In the genomic region with DNA sequence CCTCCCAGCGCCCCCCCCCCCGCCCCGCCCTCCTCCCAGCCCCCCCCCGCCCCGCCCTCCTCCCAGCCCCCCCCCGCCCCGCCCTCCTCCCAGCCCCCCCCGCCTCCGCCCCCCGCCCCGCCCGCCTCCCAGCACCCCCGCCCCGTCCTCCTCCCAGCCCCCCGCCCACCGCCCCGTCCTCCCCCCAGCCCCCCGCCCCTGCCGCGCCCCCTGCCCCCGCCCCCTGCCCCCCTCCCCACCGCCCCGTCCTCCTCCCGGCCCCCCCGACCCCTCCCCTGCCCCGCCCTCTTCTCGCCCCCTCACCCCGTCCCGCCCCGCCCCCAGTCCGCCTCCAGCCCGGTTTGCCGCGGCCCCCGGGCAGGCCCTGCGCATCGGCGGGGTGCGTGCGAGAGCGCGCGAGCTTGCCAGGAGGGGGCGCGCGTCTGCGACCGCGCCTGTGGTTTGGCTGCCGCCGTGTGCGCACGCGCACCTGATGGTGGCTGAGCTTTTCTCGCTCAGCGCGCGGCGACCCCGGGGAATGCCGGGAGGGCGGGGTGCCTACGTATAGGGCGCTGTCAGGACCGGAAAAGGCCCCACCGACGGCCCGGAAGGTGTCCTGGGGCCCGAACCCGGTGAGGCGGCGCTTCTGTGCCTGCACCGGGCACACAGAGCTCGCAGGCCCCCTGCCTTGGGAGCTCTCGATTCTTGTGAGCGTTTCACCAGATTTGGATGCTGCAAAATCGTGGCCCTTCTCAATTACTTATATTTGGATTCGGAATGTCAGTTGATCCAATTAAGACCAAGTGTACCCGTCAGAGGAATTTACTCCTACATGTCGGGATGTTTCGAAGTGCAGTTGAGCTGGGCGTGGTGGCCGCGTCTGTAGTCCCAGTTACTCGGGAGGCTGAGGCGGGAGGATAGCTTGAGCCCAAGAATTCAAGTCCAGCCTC, we compare ENCODE assay signal across 8 cellular contexts. TPM values are rescaled to one million over a fixed set of nuclear protein-coding genes. Genes with fewer than 3 reads are reported as not detected.
DNase-seq lines count a peak whose midpoint lies in the region; ATAC-seq and TF ChIP-seq lines count a peak whose summit lies in the region.

No MANE protein-coding gene starts in this region.

- H3K23ac ChIP-seq in IMR-90 (ENCODE audit: low read depth, low read length) = peak overlapping the region; percentile 74

- POLR2A ChIA-PET in IMR-90 (lab: Charles Lee; ENCODE audit: unreplicated experiment) = interaction anchor here (0.6 kb wide), 3 partner anchors 29 to 866 kb away, joined by 3 to 16 read pairs (median 4); no protein-coding TSS in a partner anchor

- H4K5ac ChIP-seq in IMR-90 (ENCODE audit: low read depth, low read length) = peak overlapping the region; percentile 91

- peak overlapping the region; percentile 78 for H2BK5ac ChIP-seq in IMR-90 (ENCODE audit: low read depth, low read length, poor library complexity, severe bottlenecking)

- H3K18ac ChIP-seq in IMR-90 (ENCODE audit: low read depth, low read length) = peak overlapping the region; percentile 61

- H3K9me3 ChIP-seq in IMR-90 (ENCODE audit: control insufficient read depth, insufficient read depth, low read length) (no peaks in the 10 kb centered on the region), OCI-LY1 (ENCODE audit: low read length) (peaks cover 5% of the 10 kb centered on the region), mucosa of descending colon (no peaks in the 10 kb centered on the region)

- peak; percentile 57; the same call in 1 of the 2 replicates for TF ChIP-seq POLR2A in IMR-90 (IDR thresholded peaks at IDR 0.05; ENCODE audit: low read depth, low read length)

- peak; percentile 86 for DNase-seq in DMS153 treated with DMSO at 0.1 percent for 48 hours (lab: John Stamatoyannopoulos, UW; ENCODE audit: unreplicated experiment)
- DNase-seq in IMR-90 = peak; percentile 92
- DNase-seq in activated T-cell treated with anti-CD3 and anti-CD28 coated beads for 1 hour (ENCODE audit: low read depth) = peak; percentile 96
- DNase-seq in epithelial cell of esophagus (ENCODE audit: low read depth) = peak; percentile 92
- peak; percentile 98 to 99 (median 98) for DNase-seq in mucosa of descending colon
- peak; percentile 95 to 97 for DNase-seq in stimulated activated CD8-positive, alpha-beta memory T cell treated with anti-CD3 and anti-CD28 coated beads, Interleukin-2, amount 100 ng/mL, for 48 hours (ENCODE audit: low read depth in 2 of 2)

- in situ Hi-C loops in IMR-90 (cut with MboI; ENCODE audit: low sequenced_read_pairs) = no loop called here

- TF ChIP-seq CTCF in IMR-90 (conservative IDR thresholded peaks at IDR 0.05; ENCODE audit: low read depth, low read length) (peak; percentile 91), OCI-LY1 (IDR thresholded peaks at IDR 0.05; ENCODE audit: low read length) (peak; percentile 45), epithelial cell of esophagus (IDR thresholded peaks at IDR 0.05; ENCODE audit: insufficient read depth, low read depth, low read length, missing control alignments) (peak; percentile 34), mucosa of descending colon (IDR thresholded peaks at IDR 0.05) (peak; percentile 87)

- H3K4me2 ChIP-seq in IMR-90 (ENCODE audit: low read depth, low read length) = peak overlapping the region; percentile 86
- H3K4me2 ChIP-seq in OCI-LY1 (ENCODE audit: low read length) = peak overlapping the region; percentile 66

- H3K4me1 ChIP-seq in IMR-90 (ENCODE audit: control insufficient read depth, insufficient read depth, low read length) = peaks cover 11% of the 10 kb centered on the region
- H3K4me1 ChIP-seq in OCI-LY1 (ENCODE audit: insufficient read depth, low read length, severe bottlenecking) = peaks cover 14% of the 10 kb centered on the region
- H3K4me1 ChIP-seq in mucosa of descending colon (ENCODE audit: low read depth) = peaks cover 11% of the 10 kb centered on the region

- intact Hi-C loops in IMR-90 (cut with micrococcal nuclease) = no loop called here
- intact Hi-C loops in mucosa of descending colon (cut with DNase I, micrococcal nuclease) = no loop called here

- peak overlapping the region; percentile 47 for H3K4me3 ChIP-seq in IMR-90 (ENCODE audit: insufficient read depth, low read depth, low read length)
- peak overlapping the region; percentile 57 for H3K4me3 ChIP-seq in OCI-LY1 (ENCODE audit: low read depth, low read length, poor library complexity, severe bottlenecking)
- peak overlapping the region; percentile 55 for H3K4me3 ChIP-seq in epithelial cell of esophagus (ENCODE audit: low read length)
- peak overlapping the region; percentile 19 for H3K4me3 ChIP-seq in mucosa of descending colon

- 2% methylated on average over 28 of the region's 86 CpGs; no CpG with 5 or more reads in 1 of the 2 experiments for WGBS in IMR-90 (ENCODE audit: extremely low coverage in 2 of 2, insufficient read length in 1 of 2), 2 experiments

- dilution Hi-C loops in IMR-90 (cut with HindIII; ENCODE audit: low sequenced_read_pairs, unreplicated experiment) = no loop called here

- H3K27me3 ChIP-seq in IMR-90 (ENCODE audit: control insufficient read depth, insufficient read depth, low read length) = peaks cover 3% of the 10 kb centered on the region
- peaks cover 12% of the 10 kb centered on the region; the same call in 1 of the 2 replicates for H3K27me3 ChIP-seq in OCI-LY1 (ENCODE audit: insufficient read depth, low read length)

- TF ChIP-seq RAD21 in IMR-90 (IDR thresholded peaks at IDR 0.05; ENCODE audit: low read length) = peak; percentile 37

- H2BK20ac ChIP-seq in IMR-90 (ENCODE audit: low read depth, low read length) = no peak overlapping the region

- peak overlapping the region; percentile 84; the same call in 1 of the 2 replicates for H3K56ac ChIP-seq in IMR-90 (ENCODE audit: extremely low read depth, insufficient read depth, low read length)

- peak overlapping the region; percentile 65 for H2BK120ac ChIP-seq in IMR-90 (ENCODE audit: low read depth, low read length)

- peak overlapping the region; percentile 58 for H3K9ac ChIP-seq in IMR-90 (ENCODE audit: low read depth, low read length)
- peak overlapping the region; percentile 57 for H3K9ac ChIP-seq in OCI-LY1 (ENCODE audit: low read length)

- H3K14ac ChIP-seq in IMR-90 (replicated peaks; ENCODE audit: low read depth, low read length) = peak overlapping the region; percentile 92

- CTCF ChIA-PET in IMR-90 (lab: Yijun Ruan, JAX) = interaction anchor here (0.6 to 1.6 kb wide), 6 partner anchors 13 to 719 kb away, joined by 3 to 10 read pairs (median 3); no protein-coding TSS in a partner anchor

- H2AK9ac ChIP-seq in IMR-90 (replicated peaks; ENCODE audit: low read depth, low read length, poor library complexity) = peak overlapping the region; percentile 95

- H3K9me2 ChIP-seq in OCI-LY1 (ENCODE audit: low read depth, low read length) = no peaks in the 10 kb centered on the region

- H4K20me1 ChIP-seq in IMR-90 (ENCODE audit: insufficient read depth, low read length) = peaks cover 17% of the 10 kb centered on the region
- no peaks in the 10 kb centered on the region for H4K20me1 ChIP-seq in OCI-LY1 (ENCODE audit: insufficient read depth, low read length)

- peak overlapping the region; percentile 85 for H3K4ac ChIP-seq in IMR-90 (ENCODE audit: low read depth, low read length)

- H2AK5ac ChIP-seq in IMR-90 (ENCODE audit: low read depth, low read length) = peak overlapping the region; percentile 63

- peaks cover 10% of the 10 kb centered on the region for H3K79me2 ChIP-seq in OCI-LY1 (ENCODE audit: insufficient read depth, low read length)

- peaks cover 3 to 39% of the 10 kb centered on the region in 2 experiments; a peak in 3 of 4 replicates for H3K79me1 ChIP-seq in IMR-90 (ENCODE audit: low read depth in 1 of 2, low read length in 2 of 2)

- H3K9me1 ChIP-seq in IMR-90 (ENCODE audit: insufficient read depth, low read length) = peaks cover 18% of the 10 kb centered on the region

- H4K91ac ChIP-seq in IMR-90 (ENCODE audit: insufficient read depth, low read depth, low read length) = peak overlapping the region; percentile 96

- BruUV-seq in IMR-90 (replicated peaks; lab: Mats Ljungman, UMichigan) = no TSS peak

- peak overlapping the region; percentile 97 to 100 for H4K8ac ChIP-seq in IMR-90 (ENCODE audit: low read depth in 2 of 2, low read length in 2 of 2)

- 0 out of 2 replicates have a peak, but pooled peaks cover 1% of the 10 kb centered on the region for H3K36me3 ChIP-seq in IMR-90 (ENCODE audit: control insufficient read depth, insufficient read depth, low read length)
- peaks cover 21% of the 10 kb centered on the region for H3K36me3 ChIP-seq in OCI-LY1 (ENCODE audit: insufficient read depth, low read length)
- peaks cover 3% of the 10 kb centered on the region for H3K36me3 ChIP-seq in mucosa of descending colon (ENCODE audit: low read depth)

- H3F3A ChIP-seq in OCI-LY1 (ENCODE audit: insufficient read depth, low read length) = no peaks in the 10 kb centered on the region

- ATAC-seq in GM21529 (IDR thresholded peaks at IDR 0.05; ENCODE audit: unreplicated experiment) = peak; percentile 80
- peak; percentile 88 for ATAC-seq in IMR-90 (ENCODE audit: low read depth)
- ATAC-seq in mucosa of descending colon = peak; percentile 92

- H3K27ac ChIP-seq in IMR-90 (ENCODE audit: insufficient read depth, low read length) (peak overlapping the region; percentile 81), OCI-LY1 (ENCODE audit: low read depth, low read length, poor library complexity, severe bottlenecking) (peak overlapping the region; percentile 27)

- peak overlapping the region; percentile 28; the same call in 2 of the 3 replicates for H2BK15ac ChIP-seq in IMR-90 (ENCODE audit: low read depth, low read length)

- H2AFZ ChIP-seq in IMR-90 (replicated peaks; ENCODE audit: low read length, poor library complexity) (peak overlapping the region; percentile 99), OCI-LY1 (ENCODE audit: low read length) (peak overlapping the region; percentile 1; the same call in 1 of the 2 replicates)

TF ChIP-seq in IMR-90, 13 proteins besides CTCF, POLR2A, EP300 and RAD21 (continues in another document):
- TF ChIP-seq MAFK (IDR thresholded peaks at IDR 0.05; ENCODE audit: low read depth, low read length) = no peak
- TF ChIP-seq MXI1 (IDR thresholded peaks at IDR 0.05; ENCODE audit: borderline replicate concordance, low read depth, low read length) = 0 out of 2 replicates have a peak, but pooled peaks have one; percentile 10

RNA-seq across cellular contexts. Expression of gene TTLL12, which starts 0.5 kb away (rescaled TPM):
- total RNA-seq in IMR-90 (2012; rRNA removed) = 26.7 and 30.1 TPM in 2 replicates
- 20.9 and 21.8 TPM in 2 replicates for polyA plus RNA-seq in IMR-90 (2012; rRNA removed)
- polyA plus RNA-seq in IMR-90 (2012; cell fraction: cytosol; rRNA removed) = 13.3 and 15.5 TPM in 2 replicates
- polyA plus RNA-seq in IMR-90 (2012; cell fraction: nucleus; rRNA removed; ENCODE audit: low replicate concordance) = 7.9 and 17.5 TPM in 2 replicates
- 10 to 100 TPM; 47.6 to 95.2 (median 90.1) TPM for total RNA-seq in mucosa of descending colon

RNA-seq across cellular contexts. Expression of gene TSPO, which starts 36.1 kb away (rescaled TPM):
- total RNA-seq in IMR-90 (2012; rRNA removed) = 94.7 and 115 TPM in 2 replicates
- polyA plus RNA-seq in IMR-90 (2012; rRNA removed) = 297 and 401 TPM in 2 replicates
- polyA plus RNA-seq in IMR-90 (2012; cell fraction: cytosol; rRNA removed) = 415 and 627 TPM in 2 replicates
- polyA plus RNA-seq in IMR-90 (2012; cell fraction: nucleus; rRNA removed; ENCODE audit: low replicate concordance) = 93.4 and 268 TPM in 2 replicates
- 100 to 1,000 TPM; 134 to 281 (median 236) TPM for total RNA-seq in mucosa of descending colon

RNA-seq across cellular contexts. Expression of gene MCAT, which starts 44.2 kb away (rescaled TPM):
- total RNA-seq in IMR-90 (2012; rRNA removed) (7.3 and 8.3 TPM in 2 replicates), mucosa of descending colon (10 to 100 TPM; 16.1 to 18.8 (median 17.0) TPM)
- polyA plus RNA-seq in IMR-90 (2012; rRNA removed) = 19.7 and 21.2 TPM in 2 replicates
- polyA plus RNA-seq in IMR-90 (2012; cell fraction: cytosol; rRNA removed) = 25.4 and 27.1 TPM in 2 replicates
- polyA plus RNA-seq in IMR-90 (2012; cell fraction: nucleus; rRNA removed; ENCODE audit: low replicate concordance) = 11.1 and 16.6 TPM in 2 replicates

Comparison
In these comparisons a context has a peak if more than half of its experiments do, and no peak if none do; other contexts are left out.
1. Peak in every context shown above with its lines: DNase-seq, ATAC-seq, H3K4me3 ChIP-seq and H3K27ac ChIP-seq.
2. CTCF ChIP-seq: peak in every context shown above with its lines; median percentile 91 in IMR-90; 87 in mucosa of descending colon; 45 in OCI-LY1; 34 in epithelial cell of esophagus.